7 cellular contexts compared by ENCODE assay signal in genomic region chrX:153168423-153168822, GRCh38. TPM values are rescaled to one million over a fixed set of nuclear protein-coding genes. Genes with fewer than 3 reads are reported as not detected.
"Had no signal": no experiment of that assay in that cellular context is flagged by ENCODE, and none has a peak within 500 bp of the region (broad histone marks: within the 10 kb centered on the region; RNA-seq: fewer than 3 reads in every experiment).

No MANE protein-coding gene starts in this region.

RNA-seq across cellular contexts. Expression of gene MAGEA1, which starts 10.7 kb away (rescaled TPM):
- polyA plus RNA-seq: hepatocyte; immature natural killer cell; keratinocyte; liver; lung; mammary epithelial cell; naive thymus-derived CD4-positive, alpha-beta T cell had no signal
